8 cellular contexts compared by ENCODE assay signal in the genomic region with DNA sequence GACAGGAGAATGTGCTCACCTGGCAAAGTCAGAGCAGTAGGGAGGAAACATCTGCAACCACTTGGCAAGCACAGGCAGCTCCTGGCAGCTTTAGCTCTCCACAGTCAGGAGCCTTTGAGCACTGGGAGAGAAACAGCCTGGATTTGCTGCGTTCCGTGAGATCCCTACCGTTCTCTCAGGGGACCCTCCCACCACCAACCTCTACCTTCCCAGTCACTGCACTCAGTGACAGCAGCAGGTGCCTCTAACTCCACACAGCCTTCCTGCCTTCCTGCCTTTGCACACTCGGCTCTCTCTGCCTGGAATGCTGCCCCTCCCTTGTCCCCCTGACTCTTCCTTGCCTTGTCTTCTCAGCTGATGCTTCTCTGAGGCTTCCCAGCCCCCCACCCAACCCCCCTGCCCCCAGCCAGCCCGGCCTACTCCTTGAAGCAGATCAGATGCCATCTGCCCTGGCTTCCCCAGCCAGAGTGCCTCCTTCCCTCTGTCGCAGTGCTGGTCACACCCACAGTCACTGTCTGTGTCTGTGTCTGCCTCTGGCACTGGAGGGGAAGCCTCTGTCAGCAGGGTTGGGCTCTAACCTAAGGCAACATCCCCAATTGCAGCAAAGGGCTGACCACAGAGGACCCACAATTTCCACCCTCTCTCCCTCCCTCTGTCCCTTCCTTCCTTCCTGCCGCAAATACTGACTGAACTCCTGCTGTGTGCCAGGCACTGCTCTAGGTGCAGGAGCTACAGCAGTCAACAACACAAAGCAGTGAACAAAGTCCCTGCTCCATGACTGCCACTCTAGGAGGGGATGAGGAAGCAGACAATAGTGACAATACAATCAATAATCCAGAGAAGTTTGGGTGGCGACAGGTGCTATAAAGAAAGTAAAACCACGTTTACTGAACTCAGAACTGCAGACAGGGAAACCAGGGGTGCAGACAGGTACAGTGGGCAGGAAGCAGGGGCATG. TPM values are rescaled to one million over a fixed set of nuclear protein-coding genes. Genes with fewer than 3 reads are reported as not detected.
DNase-seq lines count a peak whose midpoint lies in the region; ATAC-seq and TF ChIP-seq lines count a peak whose summit lies in the region.

No MANE protein-coding gene starts in this region.

- H3K4me3 ChIP-seq in fibroblast of the aortic adventitia (ENCODE audit: low read depth, low read length), result no peak overlapping the region

- H3K4me1 Mint-ChIP-seq in CD14-positive monocyte (peaks cover 46% of the 10 kb centered on the region), T-cell (peaks cover 26 to 34% (median 30%) of the 10 kb centered on the region in 3 donors)

- DNase-seq in CD14-positive monocyte (ENCODE audit: low spot score), result peak; percentile 77
- peak; percentile 97 for DNase-seq in Kasumi-1 (lab: John Stamatoyannopoulos, UW)
- peak in 3 of 34 experiments; percentile 5 to 36 (median 10) for DNase-seq in T-cell
- peak; percentile 53 for DNase-seq in fibroblast of the aortic adventitia (ENCODE audit: low read depth)
- DNase-seq in sciatic nerve (ENCODE audit: low spot score), result no peak
- DNase-seq in activated CD4-positive, CD25-positive, alpha-beta regulatory T cell treated with anti-CD3 and anti-CD28 coated beads, Interleukin-2, amount 50 U/mL, for 72 hours, result no peak
- DNase-seq in HK-2 (ENCODE audit: unreplicated experiment), result no peak

- H3K27me3 Mint-ChIP-seq in CD14-positive monocyte (ENCODE audit: low read depth in 3 of 3), result peaks cover 44 to 70% (median 53%) of the 10 kb centered on the region in 3 donors
- peaks cover 1 to 3% of the 10 kb centered on the region in 2 donors for H3K27me3 Mint-ChIP-seq in T-cell

- peak overlapping the region in 6 of 7 donors; percentile 20 to 73 (median 58) for H3K27ac Mint-ChIP-seq in CD14-positive monocyte
- H3K27ac Mint-ChIP-seq in T-cell, result peak overlapping the region; percentile 60 to 80

- CTCF ChIA-PET in T-cell (lab: Charles Lee), result no interaction called here

- H3K4me3 Mint-ChIP-seq in CD14-positive monocyte (peak overlapping the region; percentile 68 to 88), T-cell (peak overlapping the region in 1 of 3 donors; percentile 49)

- POLR2A ChIA-PET in T-cell (lab: Charles Lee), result no interaction called here

- intact Hi-C loops in CD14-positive monocyte (cut with micrococcal nuclease) (no loop called here), sciatic nerve (cut with DNase I) (no loop called here)

- H3K9me3 Mint-ChIP-seq in CD14-positive monocyte (peaks cover 0 to 4% (median 0%) of the 10 kb centered on the region in 7 donors), T-cell (no peaks in the 10 kb centered on the region)

- ATAC-seq in T-cell (replicated peaks in 1 of 4) (peak; percentile 50 to 78 (median 58)), sciatic nerve (peak; percentile 5), GM21526 (IDR thresholded peaks at IDR 0.05; ENCODE audit: low FRiP score, unreplicated experiment) (no peak)

- H3K36me3 Mint-ChIP-seq in CD14-positive monocyte (peaks cover 0 to 7% of the 10 kb centered on the region in 2 donors), T-cell (no peaks in the 10 kb centered on the region)

- no peak for TF ChIP-seq CTCF in CD14-positive monocyte (IDR thresholded peaks at IDR 0.05)
- TF ChIP-seq CTCF in fibroblast of the aortic adventitia (IDR thresholded peaks at IDR 0.05; ENCODE audit: insufficient read depth, low read length), result no peak

RNA-seq across cellular contexts. Expression of a gene that starts 14.8 kb away (rescaled TPM):
- polyA plus RNA-seq in CD14-positive monocyte, result not detected
- total RNA-seq in T-cell, result under 1 TPM in 3 of 5 donors, not detected in 2; 0.23 to 0.47 (median 0.32) TPM
- total RNA-seq in fibroblast of the aortic adventitia (ENCODE audit: low replicate concordance), result 5.6 and 24.6 TPM in 2 replicates
- 48.8 TPM for total RNA-seq in sciatic nerve

Comparison
In these comparisons a context has a peak if more than half of its experiments do, and no peak if none do; other contexts are left out.
1. DNase-seq: peak in CD14-positive monocyte (single experiment), Kasumi-1 (2 of 2) and fibroblast of the aortic adventitia (single experiment); none in sciatic nerve (single experiment), activated CD4-positive, CD25-positive, alpha-beta regulatory T cell treated with anti-CD3 and anti-CD28 coated beads, Interleukin-2, amount 50 U/mL, for 72 hours (single experiment) and HK-2 (single experiment).